Comparison of ENCODE assay signal across 8 cellular contexts in genomic region chr9:129036923-129037766, GRCh38. TPM values are rescaled to one million over a fixed set of nuclear protein-coding genes. Genes with fewer than 3 reads are reported as not detected.
A peak's percentile ranks its signal among the peaks of the same experiment; 100 is the strongest.
DNase-seq lines count a peak whose midpoint lies in the region; ATAC-seq and TF ChIP-seq lines count a peak whose summit lies in the region.

No MANE protein-coding gene starts in this region.

- H3K9me3 Mint-ChIP-seq in activated naive CD4-positive, alpha-beta T cell treated with anti-CD3 and anti-CD28 coated beads, Interleukin-2, amount 50 U/mL, for 72 hours = no peaks in the 10 kb centered on the region

- peak overlapping the region; percentile 44 to 91 (median 76) for H3K27ac ChIP-seq in spleen

- no peak for TF ChIP-seq POLR2A in spleen (IDR thresholded peaks at IDR 0.05)

- H3K27ac Mint-ChIP-seq in activated naive CD4-positive, alpha-beta T cell treated with anti-CD3 and anti-CD28 coated beads, Interleukin-2, amount 50 U/mL, for 72 hours = peak overlapping the region; percentile 89 to 91

- WGBS in spleen, 5 donors = 10 to 22% (median 18%) methylated on average over 29 to 32 of the region's 32 CpGs

- H3K27me3 ChIP-seq in iPS-15b (ENCODE audit: control insufficient read depth, insufficient read depth, low read length) (no peaks in the 10 kb centered on the region), spleen (replicated peaks in 1 of 7) (no peaks in the 10 kb centered on the region)

- H3K4me3 ChIP-seq in iPS-15b (ENCODE audit: low read depth, low read length) (peak overlapping the region; percentile 93), spleen (peak overlapping the region; percentile 77 to 98 (median 94))

- H3K9ac ChIP-seq in iPS-15b (ENCODE audit: low read depth, low read length) = peak overlapping the region; percentile 38

- H3K9me3 ChIP-seq in iPS-15b (ENCODE audit: control insufficient read depth, insufficient read depth, low read length) (no peaks in the 10 kb centered on the region), spleen (no peaks in the 10 kb centered on the region)

- intact Hi-C loops in spleen (cut with DNase I; ENCODE audit: low total_unique reads) = no loop called here

- no peak for DNase-seq in activated naive CD4-positive, alpha-beta T cell treated with anti-CD3 and anti-CD28 coated beads, Interleukin-2, amount 50 U/mL, for 72 hours (ENCODE audit: low spot score in 2 of 2)
- no peak for DNase-seq in spleen
- DNase-seq in NCI-H345 (lab: John Stamatoyannopoulos, UW) = no peak
- no peak for DNase-seq in AG08395 (ENCODE audit: low spot score)

- H3K4me1 ChIP-seq in iPS-15b (ENCODE audit: control insufficient read depth, insufficient read depth, low read length) (no peaks in the 10 kb centered on the region), spleen (peaks cover 18 to 47% (median 29%) of the 10 kb centered on the region in 6 donors)

- peaks cover 2 to 7% of the 10 kb centered on the region in 2 donors for H3K36me3 Mint-ChIP-seq in activated naive CD4-positive, alpha-beta T cell treated with anti-CD3 and anti-CD28 coated beads, Interleukin-2, amount 50 U/mL, for 72 hours

- peak; percentile 6 for ATAC-seq in HG03439 (IDR thresholded peaks at IDR 0.05; ENCODE audit: unreplicated experiment)
- ATAC-seq in activated naive CD4-positive, alpha-beta T cell treated with anti-CD3 and anti-CD28 coated beads, Interleukin-2, amount 50 U/mL, for 72 hours = no peak
- ATAC-seq in HG02623 (IDR thresholded peaks at IDR 0.05; ENCODE audit: unreplicated experiment) = no peak
- ATAC-seq in GM21515 (IDR thresholded peaks at IDR 0.05; ENCODE audit: unreplicated experiment) = no peak

- TF ChIP-seq CTCF in spleen (IDR thresholded peaks at IDR 0.05 in 8 of 11, conservative IDR thresholded peaks at IDR 0.05 in 3 of 11) = no peak

- H3K36me3 ChIP-seq in iPS-15b (ENCODE audit: control insufficient read depth, insufficient read depth, low read length) = peaks cover 12% of the 10 kb centered on the region
- H3K36me3 ChIP-seq in spleen = peaks cover under 1 to 25% (median 13%) of the 10 kb centered on the region in 6 donors

RNA-seq across cellular contexts. Expression of gene MIGA2, which starts 0.7 kb away (rescaled TPM):
- 10 to 100 TPM; 30.4 to 79.3 TPM for total RNA-seq in activated naive CD4-positive, alpha-beta T cell treated with anti-CD3 and anti-CD28 coated beads, Interleukin-2, amount 50 U/mL, for 72 hours
- total RNA-seq in spleen = 10 to 100 TPM; 22.7 to 47.1 (median 34.4) TPM
- polyA plus RNA-seq in spleen = 10 to 100 TPM; 20.2 to 34.5 (median 30.3) TPM

RNA-seq across cellular contexts. Expression of gene SH3GLB2, which starts 9.0 kb away (rescaled TPM):
- total RNA-seq in activated naive CD4-positive, alpha-beta T cell treated with anti-CD3 and anti-CD28 coated beads, Interleukin-2, amount 50 U/mL, for 72 hours = 10 to 100 TPM; 44.1 to 59.9 TPM
- 10 to 100 TPM; 69.1 to 87.3 (median 75.9) TPM for total RNA-seq in spleen
- 100 to 1,000 TPM in 1 of 3 donors, 10 to 100 TPM in 2; 53.3 to 109 (median 77.8) TPM for polyA plus RNA-seq in spleen

RNA-seq across cellular contexts. Expression of gene DOLPP1, which starts 43.8 kb away (rescaled TPM):
- total RNA-seq in activated naive CD4-positive, alpha-beta T cell treated with anti-CD3 and anti-CD28 coated beads, Interleukin-2, amount 50 U/mL, for 72 hours = 10 to 100 TPM; 11.6 to 36.1 TPM
- 10 to 100 TPM in 2 of 7 donors, 1 to 10 TPM in 5; 6.0 to 10.1 (median 9.0) TPM for total RNA-seq in spleen
- polyA plus RNA-seq in spleen = 1 to 10 TPM; 4.8 to 8.0 (median 5.1) TPM
